ENCODE assay signal across 24 cellular contexts in the genomic region with DNA sequence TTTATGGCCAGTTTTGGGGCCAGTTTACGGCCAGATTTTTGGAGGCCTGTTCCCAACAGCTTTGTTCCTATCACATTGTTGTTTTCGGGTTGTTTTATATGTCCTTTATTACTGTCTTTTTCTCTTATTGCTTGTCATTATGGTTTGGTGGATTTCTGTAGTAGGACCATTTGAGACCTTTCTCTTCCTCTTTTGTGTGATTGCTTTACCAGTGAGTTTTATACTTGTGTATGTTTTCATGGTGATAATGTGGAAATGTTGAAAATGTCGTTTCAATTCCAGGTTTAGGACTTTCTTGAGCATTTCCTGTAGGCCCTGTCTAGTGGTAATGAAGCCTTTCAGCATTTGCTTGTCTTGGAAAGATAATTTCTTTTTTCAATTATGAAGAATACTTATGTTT.
"Had no signal": no experiment of that assay in that cellular context is flagged by ENCODE, and none has a peak within 500 bp of the region (broad histone marks: within the 10 kb centered on the region; RNA-seq: fewer than 3 reads in every experiment).

No MANE protein-coding gene starts in this region.

- H3K27ac Mint-ChIP-seq: effector memory CD8-positive, alpha-beta T cell; immature natural killer cell; natural killer cell; stimulated activated effector memory CD8-positive, alpha-beta T cell treated with anti-CD3 and anti-CD28 coated beads, Interleukin-12 subunit alpha, Interleukin-12 subunit beta, amount 100 ng/mL, for 72 hours; stimulated activated naive CD8-positive, alpha-beta T cell treated with anti-CD3 and anti-CD28 coated beads, Interleukin-15, Interleukin-2, amounts not matched to agents 100 ng/mL and 50 ng/mL, for 24 hours had no signal

- H3K4me3 Mint-ChIP-seq: effector memory CD8-positive, alpha-beta T cell; immature natural killer cell; natural killer cell; stimulated activated effector memory CD8-positive, alpha-beta T cell treated with anti-CD3 and anti-CD28 coated beads, Interleukin-12 subunit alpha, Interleukin-12 subunit beta, amount 100 ng/mL, for 72 hours; stimulated activated naive CD8-positive, alpha-beta T cell treated with anti-CD3 and anti-CD28 coated beads, Interleukin-15, Interleukin-2, amounts not matched to agents 100 ng/mL and 50 ng/mL, for 24 hours had no signal

- H3K36me3 Mint-ChIP-seq: stimulated activated effector memory CD8-positive, alpha-beta T cell treated with anti-CD3 and anti-CD28 coated beads, Interleukin-12 subunit alpha, Interleukin-12 subunit beta, amount 100 ng/mL, for 72 hours had no signal

- H3K4me1 Mint-ChIP-seq: immature natural killer cell, natural killer cell had no signal

- DNase-seq: cortex of kidney; effector memory CD8-positive, alpha-beta T cell; erythroblast; esophagus squamous epithelium; foreskin melanocyte; hypothalamus; immature natural killer cell; islet precursor cell; kidney glomerular epithelial cell; left colon; left ventricle myocardium inferior; lower lobe of right lung; natural killer cell; occipital lobe; ovary; posterior cingulate gyrus; psoas muscle; right cardiac atrium; sigmoid colon; stimulated activated CD4-positive, alpha-beta T cell treated with anti-CD3 and anti-CD28 coated beads, Interleukin-2, amount 100 ng/mL, for 24 hours; stimulated activated CD4-positive, alpha-beta T cell treated with anti-CD3 and anti-CD28 coated beads, Interleukin-4, amount 100 ng/mL, for 24 hours; upper lobe of left lung had no signal

- ATAC-seq: effector memory CD8-positive, alpha-beta T cell; left colon; lower lobe of right lung; natural killer cell; psoas muscle; right cardiac atrium; stimulated activated effector memory CD8-positive, alpha-beta T cell treated with anti-CD3 and anti-CD28 coated beads, Interleukin-12 subunit alpha, Interleukin-12 subunit beta, amount 100 ng/mL, for 72 hours had no signal
